ENCODE assay signal across 18 cellular contexts in genomic region chr13:23870356-23871146, GRCh38. TPM values are rescaled to one million over a fixed set of nuclear protein-coding genes. Genes with fewer than 3 reads are reported as not detected.
DNase-seq lines count a peak whose midpoint lies in the region; ATAC-seq and TF ChIP-seq lines count a peak whose summit lies in the region.
"Had no signal": no experiment of that assay in that cellular context is flagged by ENCODE, and none has a peak within 500 bp of the region (broad histone marks: within the 10 kb centered on the region; RNA-seq: fewer than 3 reads in every experiment).

No MANE protein-coding gene starts in this region.

- 100% methylated on average over 3 of the region's 12 CpGs; no CpG with 5 or more reads in 1 of the 2 experiments for WGBS in IMR-90 (ENCODE audit: extremely low coverage in 2 of 2, insufficient read length in 1 of 2), 2 experiments
- WGBS in body of pancreas, 2 donors: 88 to 91% methylated on average over 12 of the region's 12 CpGs

- H3K9me3 ChIP-seq in right atrium auricular region (no peaks in the 10 kb centered on the region), IMR-90 (ENCODE audit: control insufficient read depth, insufficient read depth, low read length) (no peaks in the 10 kb centered on the region), body of pancreas (no peaks in the 10 kb centered on the region), uterus (no peaks in the 10 kb centered on the region)
- H3K9me3 ChIP-seq: colonic mucosa had no signal

- H3K27me3 ChIP-seq in right atrium auricular region: no peaks in the 10 kb centered on the region
- no peaks in the 10 kb centered on the region for H3K27me3 ChIP-seq in IMR-90 (ENCODE audit: control insufficient read depth, insufficient read depth, low read length)
- H3K27me3 ChIP-seq in foreskin keratinocyte: no peaks in the 10 kb centered on the region
- no peaks in the 10 kb centered on the region for H3K27me3 ChIP-seq in body of pancreas
- no peaks in the 10 kb centered on the region for H3K27me3 ChIP-seq in uterus
- H3K27me3 ChIP-seq: colonic mucosa had no signal

- peak overlapping the region; percentile 73 for H3K18ac ChIP-seq in IMR-90 (ENCODE audit: low read depth, low read length)

- no peak for TF ChIP-seq RAD21 in IMR-90 (IDR thresholded peaks at IDR 0.05; ENCODE audit: low read length)

- no peak for DNase-seq in Right ventricle myocardium superior
- DNase-seq in right atrium auricular region (ENCODE audit: low spot score): no peak
- DNase-seq in IMR-90: no peak
- no peak for DNase-seq in foreskin keratinocyte
- no peak for DNase-seq in activated T-cell treated with anti-CD3 and anti-CD28 coated beads for 4 hours
- no peak for DNase-seq in islet precursor cell
- DNase-seq in body of pancreas: no peak
- no peak for DNase-seq in uterus
- DNase-seq: activated CD8-positive, alpha-beta T cell treated with anti-CD3 and anti-CD28 coated beads for 36 hours; amniotic stem cell; colonic mucosa; NCI-H1694 treated with DMSO at 0.1 percent for 48 hours; NCI-H446; OCI-M1 had no signal

- POLR2A ChIA-PET in IMR-90 (lab: Charles Lee; ENCODE audit: unreplicated experiment): no interaction called here

- H3K4me1 ChIP-seq in right atrium auricular region (peaks cover 0 to 5% of the 10 kb centered on the region in 2 donors), IMR-90 (ENCODE audit: control insufficient read depth, insufficient read depth, low read length) (peaks cover 21% of the 10 kb centered on the region), foreskin keratinocyte (peaks cover 20% of the 10 kb centered on the region), body of pancreas (no peaks in the 10 kb centered on the region), uterus (no peaks in the 10 kb centered on the region)
- H3K4me1 ChIP-seq: colonic mucosa had no signal

- intact Hi-C loops in Right ventricle myocardium superior (cut with DNase I): loop anchor here (2.0 kb wide), 1 partner anchor 404 kb away; no protein-coding TSS in a partner anchor
- intact Hi-C loops in IMR-90 (cut with micrococcal nuclease): loop anchor here (1.0 kb wide), 3 partner anchors 161 to 404 kb away; no protein-coding TSS in a partner anchor
- intact Hi-C loops in body of pancreas (cut with DNase I): loop anchor here (10.0 kb wide), 1 partner anchor 396 kb away; no protein-coding TSS in a partner anchor
- intact Hi-C loops in uterus (cut with DNase I; ENCODE audit: low total_unique reads): loop anchor here (10.0 kb wide), 1 partner anchor 406 kb away; no protein-coding TSS in a partner anchor

- H3K14ac ChIP-seq in IMR-90 (replicated peaks; ENCODE audit: low read depth, low read length): peak overlapping the region; percentile 64

- CTCF ChIA-PET in IMR-90 (lab: Yijun Ruan, JAX): interaction anchor here (0.5 to 1.1 kb wide), 2 partner anchors 28 to 403 kb away, joined by 3 to 5 read pairs; no protein-coding TSS in a partner anchor

- peak overlapping the region; percentile 41; the same call in 1 of the 2 replicates for H3K23ac ChIP-seq in IMR-90 (ENCODE audit: low read depth, low read length)

- ATAC-seq in Right ventricle myocardium superior (ENCODE audit: poor library complexity): peak; percentile 18
- no peak for ATAC-seq in IMR-90 (ENCODE audit: low read depth)
- no peak for ATAC-seq in foreskin keratinocyte
- no peak for ATAC-seq in body of pancreas
- ATAC-seq: activated CD8-positive, alpha-beta T cell treated with anti-CD3 and anti-CD28 coated beads for 36 hours; activated T-helper 17 cell treated with anti-CD3 and anti-CD28 coated beads, Interleukin-2, amount 50 U/mL, for 72 hours; HCT116 had no signal

- H3K79me1 ChIP-seq in IMR-90 (ENCODE audit: low read depth in 1 of 2, low read length in 2 of 2): peaks cover 4 to 21% of the 10 kb centered on the region in 2 experiments; a peak in 2 of 4 replicates

- H2BK15ac ChIP-seq in IMR-90 (ENCODE audit: low read depth, low read length): peak overlapping the region; percentile 66; the same call in 2 of the 3 replicates

- H2BK120ac ChIP-seq in IMR-90 (ENCODE audit: low read depth, low read length): peak overlapping the region; percentile 97

- peak overlapping the region; percentile 37 to 85; a peak in 3 of 4 replicates for H4K8ac ChIP-seq in IMR-90 (ENCODE audit: low read depth in 2 of 2, low read length in 2 of 2)

- H2BK5ac ChIP-seq in IMR-90 (ENCODE audit: low read depth, low read length, poor library complexity, severe bottlenecking): peak overlapping the region; percentile 89

- peak overlapping the region; percentile 91 for H4K91ac ChIP-seq in IMR-90 (ENCODE audit: insufficient read depth, low read depth, low read length)

- H4K20me1 ChIP-seq in IMR-90 (ENCODE audit: insufficient read depth, low read length): no peaks in the 10 kb centered on the region

- H3K36me3 ChIP-seq in right atrium auricular region (no peaks in the 10 kb centered on the region), IMR-90 (ENCODE audit: control insufficient read depth, insufficient read depth, low read length) (no peaks in the 10 kb centered on the region), body of pancreas (replicated peaks in 1 of 2; ENCODE audit: insufficient read depth in 1 of 2, low read depth in 2 of 2) (no peaks in the 10 kb centered on the region), uterus (no peaks in the 10 kb centered on the region)
- H3K36me3 ChIP-seq: colonic mucosa had no signal

- peak in 1 of 2 donors; percentile 12 for TF ChIP-seq CTCF in right atrium auricular region (IDR thresholded peaks at IDR 0.05)
- TF ChIP-seq CTCF in IMR-90 (conservative IDR thresholded peaks at IDR 0.05; ENCODE audit: low read depth, low read length): no peak
- peak; percentile 36 for TF ChIP-seq CTCF in foreskin keratinocyte (conservative IDR thresholded peaks at IDR 0.05)
- no peak for TF ChIP-seq CTCF in body of pancreas (IDR thresholded peaks at IDR 0.05)
- TF ChIP-seq CTCF in uterus (IDR thresholded peaks at IDR 0.05): no peak

- peak overlapping the region; percentile 27; the same call in 1 of the 2 replicates for H3K9ac ChIP-seq in IMR-90 (ENCODE audit: low read depth, low read length)

- H2AFZ ChIP-seq in IMR-90 (replicated peaks; ENCODE audit: low read length, poor library complexity): peak overlapping the region; percentile 60

- dilution Hi-C loops in IMR-90 (cut with HindIII; ENCODE audit: low sequenced_read_pairs, unreplicated experiment): no loop called here

- no TSS peak for BruUV-seq in IMR-90 (replicated peaks; lab: Mats Ljungman, UMichigan)

- H3K4me2 ChIP-seq in IMR-90 (ENCODE audit: low read depth, low read length): no peak overlapping the region

- in situ Hi-C loops in IMR-90 (cut with MboI; ENCODE audit: low sequenced_read_pairs): no loop called here

- H2BK20ac ChIP-seq in IMR-90 (ENCODE audit: low read depth, low read length): peak overlapping the region; percentile 95

- H3K4me3 ChIP-seq in right atrium auricular region: no peak overlapping the region
- H3K4me3 ChIP-seq in IMR-90 (ENCODE audit: insufficient read depth, low read depth, low read length): no peak overlapping the region
- no peak overlapping the region for H3K4me3 ChIP-seq in body of pancreas
- no peak overlapping the region for H3K4me3 ChIP-seq in uterus
- H3K4me3 ChIP-seq: colonic mucosa had no signal

- H3K9me1 ChIP-seq in IMR-90 (ENCODE audit: insufficient read depth, low read length): peaks cover 22% of the 10 kb centered on the region

- TF ChIP-seq POLR2A in IMR-90 (IDR thresholded peaks at IDR 0.05; ENCODE audit: low read depth, low read length) (no peak), body of pancreas (IDR thresholded peaks at IDR 0.05) (no peak), uterus (IDR thresholded peaks at IDR 0.05) (no peak)

- peak overlapping the region; percentile 47 for H2AK9ac ChIP-seq in IMR-90 (replicated peaks; ENCODE audit: low read depth, low read length, poor library complexity)

- peak overlapping the region; percentile 95 for H3K4ac ChIP-seq in IMR-90 (ENCODE audit: low read depth, low read length)

- H3K27ac ChIP-seq in right atrium auricular region (no peak overlapping the region), IMR-90 (ENCODE audit: insufficient read depth, low read length) (peak overlapping the region; percentile 79), foreskin keratinocyte (no peak overlapping the region), body of pancreas (no peak overlapping the region), uterus (no peak overlapping the region)
- H3K27ac ChIP-seq: colonic mucosa had no signal

- H3K56ac ChIP-seq in IMR-90 (ENCODE audit: extremely low read depth, insufficient read depth, low read length): no peak overlapping the region

- peak overlapping the region; percentile 98 for H4K5ac ChIP-seq in IMR-90 (ENCODE audit: low read depth, low read length)

- peak overlapping the region; percentile 98 for H2AK5ac ChIP-seq in IMR-90 (ENCODE audit: low read depth, low read length)

TF ChIP-seq in IMR-90, 13 proteins besides CTCF, POLR2A, EP300 and RAD21 (continues in another document):
- TF ChIP-seq MXI1 (IDR thresholded peaks at IDR 0.05; ENCODE audit: borderline replicate concordance, low read depth, low read length): no peak
- TF ChIP-seq NFE2L2 (IDR thresholded peaks at IDR 0.05; ENCODE audit: low read depth, low read length): no peak
- TF ChIP-seq USF2 (IDR thresholded peaks at IDR 0.05; ENCODE audit: low read depth, low read length): no peak

RNA-seq across cellular contexts. Expression of gene MIPEP, which starts 18.6 kb away (rescaled TPM):
- total RNA-seq in Right ventricle myocardium superior: 45.1 TPM
- 100 to 1,000 TPM in 1 of 2 donors, 10 to 100 TPM in 1; 60.4 to 107 TPM for total RNA-seq in right atrium auricular region
- 21.5 and 22.2 TPM in 2 replicates for total RNA-seq in IMR-90 (2012; rRNA removed)
- 15.0 and 16.8 TPM in 2 replicates for polyA plus RNA-seq in IMR-90 (2012; rRNA removed)
- polyA plus RNA-seq in IMR-90 (2012; cell fraction: cytosol; rRNA removed): 6.5 and 14.3 TPM in 2 replicates
- 4.6 and 11.4 TPM in 2 replicates for polyA plus RNA-seq in IMR-90 (2012; cell fraction: nucleus; rRNA removed; ENCODE audit: low replicate concordance)
- 23.7 and 29.2 TPM in 2 replicates for total RNA-seq in foreskin keratinocyte
- polyA plus RNA-seq in foreskin keratinocyte: 24.1 and 27.2 TPM in 2 replicates
- 10 to 100 TPM in 1 of 2 donors, 1 to 10 TPM in 1; 7.8 to 14.8 TPM for total RNA-seq in body of pancreas
- 10 to 100 TPM in 3 of 4 donors, under 1 TPM in 1; 0.77 to 31.5 (median 19.3) TPM for total RNA-seq in uterus

RNA-seq across cellular contexts. Expression of gene C1QTNF9B, which starts 26.8 kb away (rescaled TPM):
- total RNA-seq in Right ventricle myocardium superior: 1.9 TPM
- 1 to 10 TPM in 1 of 2 donors, not detected in 1; 1.5 TPM for total RNA-seq in right atrium auricular region
- 0.56 and 0.72 TPM in 2 replicates for total RNA-seq in IMR-90 (2012; rRNA removed)
- polyA plus RNA-seq in IMR-90 (2012; rRNA removed): 0.79 and 1.1 TPM in 2 replicates
- 0.19 and 0.23 TPM in 2 replicates for polyA plus RNA-seq in IMR-90 (2012; cell fraction: cytosol; rRNA removed)
- polyA plus RNA-seq in IMR-90 (2012; cell fraction: nucleus; rRNA removed; ENCODE audit: low replicate concordance): 0.44 and 1.5 TPM in 2 replicates
- total RNA-seq in foreskin keratinocyte: not detected in 2 replicates
- polyA plus RNA-seq in foreskin keratinocyte: not detected in 2 replicates
- total RNA-seq in body of pancreas: not detected
- 1 to 10 TPM in 1 of 4 donors, not detected in 3; 2.6 TPM for total RNA-seq in uterus
- total RNA-seq: activated CD8-positive, alpha-beta T cell treated with anti-CD3 and anti-CD28 coated beads for 36 hours; activated T-helper 17 cell treated with anti-CD3 and anti-CD28 coated beads, Interleukin-2, amount 50 U/mL, for 72 hours; epithelial cell of proximal tubule; posterior vena cava had no signal
